ENCODE assay signal across 20 cellular contexts in genomic region chr4:159197260-159197884, GRCh38.
A peak's percentile ranks its signal among the peaks of the same experiment; 100 is the strongest.
DNase-seq lines count a peak whose midpoint lies in the region; ATAC-seq, FAIRE-seq and TF ChIP-seq lines count a peak whose summit lies in the region.
"Had no signal": no experiment of that assay in that cellular context is flagged by ENCODE, and none has a peak within 500 bp of the region (broad histone marks: within the 10 kb centered on the region; RNA-seq: fewer than 3 reads in every experiment).

No MANE protein-coding gene starts in this region.

- peaks cover 2% of the 10 kb centered on the region for H3K9me1 ChIP-seq in keratinocyte (ENCODE audit: control insufficient read depth, extremely low read depth, insufficient read depth, low read length)

- no peak overlapping the region for H3K4me2 ChIP-seq in keratinocyte (ENCODE audit: control insufficient read depth, extremely low read depth, insufficient read depth, low read depth, low read length)

- H3K27me3 Mint-ChIP-seq in T-helper 17 cell (no peaks in the 10 kb centered on the region), endodermal cell (ENCODE audit: insufficient read depth) (no peaks in the 10 kb centered on the region)
- H3K27me3 Mint-ChIP-seq: activated CD4-positive, alpha-beta T cell treated with anti-CD3 and anti-CD28 coated beads, Interleukin-2, amount 10 ng/mL, durations not matched to agents 7 days and 5 days had no signal

- TF ChIP-seq CTCF in endodermal cell (conservative IDR thresholded peaks at IDR 0.05) (no peak), keratinocyte (optimal IDR thresholded peaks at IDR 0.05 in 1 of 3, IDR thresholded peaks at IDR 0.05 in 1 of 3, conservative IDR thresholded peaks at IDR 0.05 in 1 of 3; ENCODE audit: extremely low read depth in 1 of 3, insufficient read depth in 2 of 3, low read length in 3 of 3) (no peak)

- H3K4me3 ChIP-seq in endodermal cell (ENCODE audit: low read length) (no peak overlapping the region), keratinocyte (ENCODE audit: control insufficient read depth in 2 of 3, extremely low read depth in 1 of 3, insufficient read depth in 2 of 3, low read depth in 1 of 3, low read length in 3 of 3) (no peak overlapping the region)
- H3K4me3 ChIP-seq: esophagus squamous epithelium, skin epidermis had no signal

- H3K9ac ChIP-seq in endodermal cell (ENCODE audit: extremely low read depth, low read length, poor library complexity, severe bottlenecking) (no peak overlapping the region), keratinocyte (ENCODE audit: control insufficient read depth, extremely low read depth, insufficient read depth, low read length) (no peak overlapping the region)

- H4K20me1 ChIP-seq in keratinocyte (ENCODE audit: control insufficient read depth, extremely low read depth, insufficient read depth, low read length) = no peaks in the 10 kb centered on the region

- H3K9me3 Mint-ChIP-seq in endodermal cell = no peaks in the 10 kb centered on the region
- H3K9me3 Mint-ChIP-seq: activated CD4-positive, alpha-beta T cell treated with anti-CD3 and anti-CD28 coated beads, Interleukin-2, amount 10 ng/mL, durations not matched to agents 7 days and 5 days had no signal

- peak; percentile 23 for FAIRE-seq in keratinocyte (lab: Jason Lieb, UNC)
- FAIRE-seq: D721Med had no signal

- H3K27ac ChIP-seq in endodermal cell (ENCODE audit: low read depth, low read length) (no peak overlapping the region), keratinocyte (ENCODE audit: control insufficient read depth, insufficient read depth, low read length) (no peak overlapping the region)
- H3K27ac ChIP-seq: esophagus squamous epithelium, skin epidermis had no signal

- H3K9me3 ChIP-seq in T-helper 17 cell (ENCODE audit: control insufficient read depth, low read length, poor library complexity, severe bottlenecking) = no peaks in the 10 kb centered on the region
- H3K9me3 ChIP-seq in endodermal cell (ENCODE audit: control insufficient read depth, low read length) = no peaks in the 10 kb centered on the region
- H3K9me3 ChIP-seq in keratinocyte (ENCODE audit: control insufficient read depth, low read depth, low read length) = no peaks in the 10 kb centered on the region
- H3K9me3 ChIP-seq: esophagus squamous epithelium had no signal

- no peak overlapping the region for H2AFZ ChIP-seq in keratinocyte (ENCODE audit: control insufficient read depth, low read length)

- WGBS in endodermal cell (ENCODE audit: insufficient coverage in 1 of 2, insufficient read length in 1 of 2), 2 experiments = 89 to 100% methylated on average over 2 to 4 of the region's 4 CpGs

- H3K36me3 Mint-ChIP-seq in T-helper 17 cell (ENCODE audit: low read depth) (peaks cover 10% of the 10 kb centered on the region), endodermal cell (ENCODE audit: low read depth) (peaks cover 9% of the 10 kb centered on the region)

- H3K4me1 Mint-ChIP-seq in T-helper 17 cell = peaks cover 22% of the 10 kb centered on the region
- H3K4me1 Mint-ChIP-seq in endodermal cell = peaks cover 12% of the 10 kb centered on the region
- H3K4me1 Mint-ChIP-seq: activated CD4-positive, alpha-beta T cell treated with anti-CD3 and anti-CD28 coated beads, Interleukin-2, amount 10 ng/mL, durations not matched to agents 7 days and 5 days had no signal

- H3K27me3 ChIP-seq in endodermal cell (ENCODE audit: control insufficient read depth, insufficient read depth, low read length, poor library complexity, severe bottlenecking) = no peaks in the 10 kb centered on the region
- H3K27me3 ChIP-seq in keratinocyte (ENCODE audit: control insufficient read depth, extremely low read depth, insufficient read depth, low read length) = no peaks in the 10 kb centered on the region
- H3K27me3 ChIP-seq: esophagus squamous epithelium had no signal

- no peaks in the 10 kb centered on the region for H3K79me2 ChIP-seq in keratinocyte (ENCODE audit: control insufficient read depth, insufficient read depth, low read length)

- ATAC-seq in T-helper 17 cell (no peak), GM21717 (IDR thresholded peaks at IDR 0.05; ENCODE audit: unreplicated experiment) (no peak), HG02798 (IDR thresholded peaks at IDR 0.05; ENCODE audit: poor library complexity, unreplicated experiment) (no peak), HG03135 (IDR thresholded peaks at IDR 0.05; ENCODE audit: unreplicated experiment) (no peak)
- ATAC-seq: PC-3 had no signal

- H3K4me1 ChIP-seq in endodermal cell (ENCODE audit: control insufficient read depth, insufficient read depth, low read length) (no peaks in the 10 kb centered on the region), keratinocyte (ENCODE audit: control insufficient read depth, extremely low read depth, insufficient read depth, low read length) (no peaks in the 10 kb centered on the region)

- H3K36me3 ChIP-seq in endodermal cell (ENCODE audit: control insufficient read depth, insufficient read depth, low read length) (peaks cover 13% of the 10 kb centered on the region), keratinocyte (ENCODE audit: control insufficient read depth in 2 of 2, extremely low read depth in 1 of 2, insufficient read depth in 2 of 2, low read length in 2 of 2) (peaks cover 0 to 2% of the 10 kb centered on the region in 2 experiments)
- H3K36me3 ChIP-seq: esophagus squamous epithelium had no signal

- dilution Hi-C loops in keratinocyte (cut with MboI; ENCODE audit: extremely low pct_ligation_motif_present, low sequenced_read_pairs) = no loop called here

- DNase-seq in T-helper 17 cell (no peak), endodermal cell (no peak), keratinocyte (ENCODE audit: low read depth, low spot score) (no peak), superior temporal gyrus (ENCODE audit: extremely low spot score) (peak; percentile 69)
- DNase-seq: activated CD4-positive, alpha-beta T cell treated with anti-CD3 and anti-CD28 coated beads, Interleukin-2, amount 10 ng/mL, durations not matched to agents 7 days and 5 days; activated naive CD4-positive, alpha-beta T cell treated with Interleukin-2 at 50 U/mL for 16 hours; activated T-cell treated with anti-CD3 and anti-CD28 coated beads for 4 hours; dermis blood vessel endothelial cell; esophagus squamous epithelium; KG1; NCI-H1092 treated with DMSO at 0.1 percent for 48 hours; NCI-H2171 treated with DMSO at 0.1 percent for 48 hours; NCI-H82; PC-3; stimulated activated CD4-positive, alpha-beta T cell treated with anti-CD3 and anti-CD28 coated beads, Interleukin-4, amount 100 ng/mL, for 24 hours had no signal

- peak overlapping the region; percentile 54 for H3K27ac Mint-ChIP-seq in T-helper 17 cell
- H3K27ac Mint-ChIP-seq in endodermal cell = peak overlapping the region; percentile 54
- H3K27ac Mint-ChIP-seq: activated CD4-positive, alpha-beta T cell treated with anti-CD3 and anti-CD28 coated beads, Interleukin-2, amount 10 ng/mL, durations not matched to agents 7 days and 5 days had no signal

- H3K4me3 Mint-ChIP-seq in T-helper 17 cell (no peak overlapping the region), endodermal cell (no peak overlapping the region)
- H3K4me3 Mint-ChIP-seq: activated CD4-positive, alpha-beta T cell treated with anti-CD3 and anti-CD28 coated beads, Interleukin-2, amount 10 ng/mL, durations not matched to agents 7 days and 5 days had no signal
